ENCODE assay signal across 16 cellular contexts in the genomic region with DNA sequence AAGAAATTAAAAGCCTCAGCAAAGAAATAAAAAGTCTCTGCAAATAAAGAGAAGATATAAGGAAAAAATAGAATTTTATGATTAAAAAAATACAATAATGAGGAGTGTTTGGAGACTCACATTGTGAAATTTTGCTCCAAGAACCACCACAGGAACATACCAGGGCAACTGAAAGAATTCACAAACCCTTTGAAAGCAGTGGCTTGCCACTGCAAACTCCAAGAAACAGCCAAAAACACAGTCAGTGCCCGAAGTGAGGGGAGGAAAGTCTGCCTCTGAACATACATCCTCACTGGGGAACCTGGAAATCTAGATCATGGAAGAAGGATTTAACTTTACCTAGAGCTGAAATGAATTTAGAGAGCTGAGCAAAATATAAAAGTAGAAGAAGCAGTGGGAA. TPM values are rescaled to one million over a fixed set of nuclear protein-coding genes. Genes with fewer than 3 reads are reported as not detected.
DNase-seq lines count a peak whose midpoint lies in the region; ATAC-seq and TF ChIP-seq lines count a peak whose summit lies in the region.
"Had no signal": no experiment of that assay in that cellular context is flagged by ENCODE, and none has a peak within 500 bp of the region (broad histone marks: within the 10 kb centered on the region; RNA-seq: fewer than 3 reads in every experiment).

No MANE protein-coding gene starts in this region.

- H3K4me3 ChIP-seq in DND-41 (ENCODE audit: low read depth in 1 of 2, low read length in 2 of 2) (no peak overlapping the region), trophoblast cell (ENCODE audit: low read depth, low read length) (no peak overlapping the region)
- H3K4me3 ChIP-seq: SK-N-MC had no signal

- 0 out of 2 replicates have a peak, but pooled peaks cover 11% of the 10 kb centered on the region for H4K20me1 ChIP-seq in DND-41 (ENCODE audit: insufficient read depth, low read length)

- H3K4ac ChIP-seq in trophoblast cell (ENCODE audit: low read depth, low read length), result no peak overlapping the region

- no peak overlapping the region for H2BK5ac ChIP-seq in trophoblast cell (ENCODE audit: low read depth, low read length, poor library complexity)

- DNase-seq in DND-41 (no peak), RPMI7951 (ENCODE audit: low read depth) (peak; percentile 28), iris pigment epithelial cell (ENCODE audit: low read depth) (peak; percentile 44), trophoblast cell (no peak), sciatic nerve (ENCODE audit: low spot score) (no peak), DMS153 treated with DMSO at 0.1 percent for 48 hours (lab: John Stamatoyannopoulos, UW; ENCODE audit: unreplicated experiment) (no peak)
- DNase-seq: C1 segment of cervical spinal cord; CD8-positive, alpha-beta memory T cell; DMS79; NCI-H1048; SHP77 had no signal

- H3K4me1 ChIP-seq in DND-41 (ENCODE audit: insufficient read depth, low read length) (peaks cover 71% of the 10 kb centered on the region), trophoblast cell (ENCODE audit: control insufficient read depth in 1 of 2, insufficient read depth in 2 of 2, low read length in 2 of 2) (peaks cover 14 to 22% of the 10 kb centered on the region in 2 experiments)

- intact Hi-C loops in sciatic nerve (cut with DNase I), result no loop called here

- H3K79me2 ChIP-seq in DND-41 (ENCODE audit: insufficient read depth, low read length) (peaks cover 90% of the 10 kb centered on the region), trophoblast cell (ENCODE audit: control insufficient read depth, insufficient read depth, low read length, poor library complexity) (no peaks in the 10 kb centered on the region)

- no peak overlapping the region for H4K91ac ChIP-seq in trophoblast cell (ENCODE audit: low read depth, low read length)

- H3K23ac ChIP-seq in trophoblast cell (ENCODE audit: low read length), result no peak overlapping the region

- H3K27me3 ChIP-seq in DND-41 (ENCODE audit: insufficient read depth, low read length, poor library complexity), result no peaks in the 10 kb centered on the region
- H3K27me3 ChIP-seq in trophoblast cell (ENCODE audit: insufficient read depth, low read length), result no peaks in the 10 kb centered on the region

- H3K36me3 ChIP-seq in DND-41 (ENCODE audit: insufficient read depth, low read length), result peaks cover 12% of the 10 kb centered on the region
- H3K36me3 ChIP-seq in trophoblast cell (ENCODE audit: control insufficient read depth in 1 of 2, insufficient read depth in 2 of 2, low read length in 2 of 2), result no peaks in the 10 kb centered on the region

- no peak overlapping the region for H3K18ac ChIP-seq in trophoblast cell (ENCODE audit: low read length)

- no peak for TF ChIP-seq CTCF in DND-41 (IDR thresholded peaks at IDR 0.05; ENCODE audit: borderline replicate concordance, extremely low read depth, low read length, poor library complexity, severe bottlenecking)

- peaks cover 2% of the 10 kb centered on the region for H3K79me1 ChIP-seq in trophoblast cell (ENCODE audit: low read length)

- peak overlapping the region; percentile 20 for H2BK120ac ChIP-seq in trophoblast cell (ENCODE audit: insufficient read depth, low read length, poor library complexity)

- WGBS in trophoblast cell (ENCODE audit: extremely low coverage, insufficient coverage, insufficient read length), result no CpG with 5 or more reads among the region's 1 CpG

- ATAC-seq in DND-41 (ENCODE audit: insufficient read depth, low read depth) (no peak), sciatic nerve (no peak), HG02571 (IDR thresholded peaks at IDR 0.05; ENCODE audit: unreplicated experiment) (no peak)

- H4K12ac ChIP-seq in trophoblast cell (ENCODE audit: low read depth, low read length), result no peak overlapping the region

- H2BK12ac ChIP-seq in trophoblast cell (ENCODE audit: low read length), result no peak overlapping the region

- H3K9ac ChIP-seq in DND-41 (ENCODE audit: low read depth, low read length) (no peak overlapping the region), trophoblast cell (ENCODE audit: low read length) (no peak overlapping the region)
- H3K9ac ChIP-seq: KMS-11 had no signal

- no peak overlapping the region for H2AFZ ChIP-seq in DND-41 (ENCODE audit: low read depth, low read length)
- no peak overlapping the region for H2AFZ ChIP-seq in trophoblast cell (ENCODE audit: insufficient read depth, low read length, poor library complexity)

- H3K9me3 ChIP-seq in DND-41 (ENCODE audit: insufficient read depth, low read length, severe bottlenecking) (no peaks in the 10 kb centered on the region), trophoblast cell (ENCODE audit: insufficient read depth, low read depth, low read length) (no peaks in the 10 kb centered on the region)

- H4K8ac ChIP-seq in trophoblast cell (ENCODE audit: low read depth, low read length), result no peak overlapping the region

- H3K4me2 ChIP-seq in DND-41 (ENCODE audit: insufficient read depth, low read length) (no peak overlapping the region), trophoblast cell (ENCODE audit: low read length) (no peak overlapping the region)
- H3K4me2 ChIP-seq: KMS-11 had no signal

- peak overlapping the region; percentile 53; the same call in 1 of the 2 replicates for H3K27ac ChIP-seq in DND-41 (ENCODE audit: low read length)
- H3K27ac ChIP-seq in trophoblast cell (ENCODE audit: low read depth, low read length), result no peak overlapping the region
- H3K27ac ChIP-seq: KMS-11, SK-N-MC had no signal

- H3K14ac ChIP-seq in trophoblast cell (ENCODE audit: low read length), result no peak overlapping the region

- H2AK5ac ChIP-seq in trophoblast cell (ENCODE audit: low read length), result no peak overlapping the region

RNA-seq across cellular contexts. Expression of a gene that starts 33.1 kb away (rescaled TPM):
- total RNA-seq in RPMI7951 (2014; rRNA removed; shearing (Covaris generic)), result 68.7 and 95.4 TPM in 2 replicates
- polyA plus RNA-seq in trophoblast cell (2013), result 20.1 and 20.6 TPM in 2 replicates
- 4.8 TPM for total RNA-seq in sciatic nerve
- total RNA-seq: CD8-positive, alpha-beta memory T cell; HT-29; NCI-H460 had no signal
- polyA plus RNA-seq: CD8-positive, alpha-beta memory T cell had no signal

Comparison
In these comparisons a context has a peak if more than half of its experiments do, and no peak if none do; other contexts are left out.
1. DNase-seq: peak in RPMI7951 (single experiment) and iris pigment epithelial cell (single experiment); none in DND-41 (single experiment), trophoblast cell (0 of 2), sciatic nerve (single experiment) and DMS153 treated with DMSO at 0.1 percent for 48 hours (single experiment).
2. RNA of a gene that starts 33.1 kb away (total RNA-seq): 68.7 to 95.4 TPM in RPMI7951; 4.8 TPM in sciatic nerve (single experiment); every median in the first group is over 10 times any median in the second.